ENCODE assay signal across 39 cellular contexts in the genomic region with DNA sequence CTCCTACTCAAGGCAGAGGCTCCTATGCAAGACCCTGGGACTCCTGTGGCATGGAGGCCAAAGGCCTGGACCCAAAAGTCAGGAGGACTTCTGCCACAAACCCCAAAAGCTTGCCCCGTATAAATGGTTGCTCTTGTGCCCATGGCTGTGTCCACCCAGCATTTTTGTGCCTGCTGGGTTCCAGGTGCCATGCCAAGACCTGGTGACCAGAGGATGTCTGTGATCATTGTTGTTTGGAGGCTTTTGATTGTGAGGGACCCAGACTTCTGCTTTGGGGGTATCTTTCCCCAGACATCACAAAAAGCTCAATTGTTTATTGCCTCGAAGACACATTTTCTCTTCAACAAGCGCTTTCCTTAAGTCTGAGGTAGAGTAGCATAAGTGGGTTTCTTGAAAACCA. TPM values are rescaled to one million over a fixed set of nuclear protein-coding genes. Genes with fewer than 3 reads are reported as not detected.
"Had no signal": no experiment of that assay in that cellular context is flagged by ENCODE, and none has a peak within 500 bp of the region (broad histone marks: within the 10 kb centered on the region; RNA-seq: fewer than 3 reads in every experiment).

No MANE protein-coding gene starts in this region.

- H3K27ac ChIP-seq: KMS-11 had no signal

- H3K27me3 ChIP-seq: MG63 had no signal

- DNase-seq: Karpas-422, Kasumi-1, KG1, MG63, MM.1S, MV-4-11, NCI-H1048, NCI-H1092, NCI-H1092 treated with DMSO at 0.1 percent for 48 hours, NCI-H1105, NCI-H1105 treated with DMSO at 0.1 percent for 48 hours, NCI-H1417, NCI-H1417 treated with DMSO at 0.1 percent for 48 hours, NCI-H1436, NCI-H1436 treated with DMSO at 0.1 percent for 48 hours, NCI-H146, NCI-H1694, NCI-H1694 treated with DMSO at 0.1 percent for 48 hours, NCI-H187, NCI-H187 treated with DMSO at 0.1 percent for 48 hours, NCI-H1930, NCI-H2029, NCI-H2029 treated with DMSO at 0.1 percent for 48 hours, NCI-H2081, NCI-H2081 treated with DMSO at 0.1 percent for 48 hours, NCI-H2107, NCI-H2171, NCI-H2171 treated with DMSO at 0.1 percent for 48 hours, NCI-H2227 treated with DMSO at 0.1 percent for 48 hours, NCI-H226, NCI-H345, NCI-H446, NCI-H446 treated with DMSO at 0.1 percent for 48 hours, NCI-H510A had no signal

- H3K4me2 ChIP-seq: KMS-11 had no signal

- H3K4me3 ChIP-seq: MG63 had no signal

- H3K9me3 ChIP-seq: MG63 had no signal

- H3K9ac ChIP-seq: KMS-11 had no signal

- H3K36me3 ChIP-seq: MG63 had no signal

RNA-seq across cellular contexts. Expression of a gene that starts 35.1 kb away (rescaled TPM):
- total RNA-seq: LHCN-M2, M059J, MCF 10A, NCI-H460 had no signal
